ENCODE assay signal across 19 cellular contexts in the genomic region with DNA sequence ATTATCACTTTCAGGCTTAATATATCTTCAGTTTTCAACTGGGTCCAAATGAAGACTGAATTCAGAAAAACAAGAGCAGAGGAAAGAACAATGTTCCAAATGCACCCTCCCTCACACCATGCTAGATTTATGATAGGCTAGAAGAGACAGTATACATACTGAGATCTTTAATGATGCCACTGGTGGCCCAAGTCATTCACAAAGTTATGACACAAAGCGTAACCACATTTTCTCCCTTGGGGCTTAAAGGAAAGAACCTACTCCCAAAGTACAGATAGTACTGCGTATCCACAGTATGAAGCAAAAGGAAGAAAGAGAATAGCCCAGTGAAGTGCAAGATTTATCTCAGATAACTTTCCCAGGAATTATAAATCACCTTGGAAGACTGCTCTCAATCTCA. TPM values are rescaled to one million over a fixed set of nuclear protein-coding genes. Genes with fewer than 3 reads are reported as not detected.
DNase-seq lines count a peak whose midpoint lies in the region; ATAC-seq and TF ChIP-seq lines count a peak whose summit lies in the region.
"Had no signal": no experiment of that assay in that cellular context is flagged by ENCODE, and none has a peak within 500 bp of the region (broad histone marks: within the 10 kb centered on the region; RNA-seq: fewer than 3 reads in every experiment).

No MANE protein-coding gene starts in this region.

- no peaks in the 10 kb centered on the region for H3K27me3 ChIP-seq in colonic mucosa

- H3K4me3 ChIP-seq in colonic mucosa, result no peak overlapping the region

- no peak overlapping the region for H3K9ac ChIP-seq in colonic mucosa (ENCODE audit: low read depth in 2 of 2, low read length in 2 of 2)

- DNase-seq in colonic mucosa (no peak), midbrain (lab: John Stamatoyannopoulos, UW) (no peak), anterior cingulate cortex (lab: John Stamatoyannopoulos, UW) (no peak), hypothalamus (lab: John Stamatoyannopoulos, UW) (no peak)
- DNase-seq: Calu3; CD4-positive, alpha-beta memory T cell; DMS53; H7; MV-4-11; NCI-H1417 treated with DMSO at 0.1 percent for 48 hours; NCI-H1930; NCI-H2171; NCI-H446; RPMI8226; T-helper 2 cell had no signal

- TF ChIP-seq CTCF in colonic mucosa (IDR thresholded peaks at IDR 0.05), result no peak

- no peak overlapping the region for H3K27ac ChIP-seq in colonic mucosa

- ATAC-seq in GM18861 (IDR thresholded peaks at IDR 0.05; ENCODE audit: unreplicated experiment) (peak; percentile 70), HG02759 (IDR thresholded peaks at IDR 0.05; ENCODE audit: unreplicated experiment) (peak; percentile 74), HG03565 (IDR thresholded peaks at IDR 0.05; ENCODE audit: unreplicated experiment) (peak; percentile 69)

- intact Hi-C loops in colonic mucosa (cut with DNase I), result no loop called here

- no peaks in the 10 kb centered on the region for H3K9me3 ChIP-seq in colonic mucosa

- no peaks in the 10 kb centered on the region for H3K4me1 ChIP-seq in colonic mucosa

- no peaks in the 10 kb centered on the region for H3K36me3 ChIP-seq in colonic mucosa

RNA-seq across cellular contexts. Expression of a gene that starts 10.9 kb away (rescaled TPM):
- 1 to 10 TPM; 2.1 to 3.0 TPM for total RNA-seq in colonic mucosa
- total RNA-seq: B cell; CD4-positive, alpha-beta memory T cell had no signal
